In genomic region chr16:67176662-67177061, GRCh38 we compare ENCODE assay signal across 1 cellular context.
TF ChIP-seq lines count a peak whose summit lies in the region.

No MANE protein-coding gene starts in this region.

TF ChIP-seq in HepG2, 621 proteins besides CTCF, POLR2A, EP300 and RAD21:
- peak; percentile 42 for TF ChIP-seq AGO2 (optimal IDR thresholded peaks at IDR 0.05; ENCODE audit: low read depth, low read length)
- TF ChIP-seq, protein P1, sequence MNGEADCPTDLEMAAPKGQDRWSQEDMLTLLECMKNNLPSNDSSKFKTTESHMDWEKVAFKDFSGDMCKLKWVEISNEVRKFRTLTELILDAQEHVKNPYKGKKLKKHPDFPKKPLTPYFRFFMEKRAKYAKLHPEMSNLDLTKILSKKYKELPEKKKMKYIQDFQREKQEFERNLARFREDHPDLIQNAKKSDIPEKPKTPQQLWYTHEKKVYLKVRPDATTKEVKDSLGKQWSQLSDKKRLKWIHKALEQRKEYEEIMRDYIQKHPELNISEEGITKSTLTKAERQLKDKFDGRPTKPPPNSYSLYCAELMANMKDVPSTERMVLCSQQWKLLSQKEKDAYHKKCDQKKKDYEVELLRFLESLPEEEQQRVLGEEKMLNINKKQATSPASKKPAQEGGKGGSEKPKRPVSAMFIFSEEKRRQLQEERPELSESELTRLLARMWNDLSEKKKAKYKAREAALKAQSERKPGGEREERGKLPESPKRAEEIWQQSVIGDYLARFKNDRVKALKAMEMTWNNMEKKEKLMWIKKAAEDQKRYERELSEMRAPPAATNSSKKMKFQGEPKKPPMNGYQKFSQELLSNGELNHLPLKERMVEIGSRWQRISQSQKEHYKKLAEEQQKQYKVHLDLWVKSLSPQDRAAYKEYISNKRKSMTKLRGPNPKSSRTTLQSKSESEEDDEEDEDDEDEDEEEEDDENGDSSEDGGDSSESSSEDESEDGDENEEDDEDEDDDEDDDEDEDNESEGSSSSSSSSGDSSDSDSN (CRISPR knock-in tag; IDR thresholded peaks at IDR 0.05), result no peak
